Comparison of ENCODE assay signal across 9 cellular contexts in the genomic region with DNA sequence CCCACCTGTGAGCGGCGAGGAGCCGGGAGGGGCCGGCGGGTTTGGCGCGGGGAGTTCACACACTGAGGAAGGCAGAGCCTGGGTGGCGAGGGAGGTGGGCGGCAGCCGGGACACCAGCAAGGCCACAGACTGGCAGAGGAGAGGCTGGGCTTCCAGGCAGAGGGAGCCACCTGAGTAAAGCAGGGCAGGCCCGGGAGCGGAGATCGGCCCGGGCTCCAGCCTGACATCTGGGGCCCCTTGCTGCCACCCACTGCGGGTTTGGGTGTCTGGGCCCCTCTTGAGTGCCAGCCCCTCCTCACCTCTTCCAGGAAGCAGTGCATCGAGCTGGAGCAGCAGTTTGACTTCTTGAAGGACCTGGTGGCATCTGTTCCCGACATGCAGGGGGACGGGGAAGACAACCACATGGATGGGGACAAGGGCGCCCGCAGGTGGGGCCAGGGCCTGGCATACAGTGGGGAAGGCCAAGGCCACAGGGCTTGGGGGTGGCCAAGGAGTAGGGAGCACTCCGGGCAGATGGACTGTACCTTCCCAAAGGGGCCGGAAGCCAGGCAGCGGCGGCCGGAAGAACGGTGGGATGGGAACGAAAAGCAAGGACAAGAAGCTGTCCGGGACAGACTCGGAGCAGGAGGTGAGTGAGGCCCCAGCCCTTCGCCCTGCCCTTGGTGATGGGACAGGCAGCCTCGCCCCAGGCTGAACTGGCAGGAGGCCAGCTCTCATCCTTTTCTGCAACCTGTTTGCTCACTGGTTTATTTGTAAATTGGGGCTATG. TPM values are rescaled to one million over a fixed set of nuclear protein-coding genes. Genes with fewer than 3 reads are reported as not detected.
DNase-seq lines count a peak whose midpoint lies in the region; ATAC-seq and TF ChIP-seq lines count a peak whose summit lies in the region.
"Had no signal": no experiment of that assay in that cellular context is flagged by ENCODE, and none has a peak within 500 bp of the region (broad histone marks: within the 10 kb centered on the region; RNA-seq: fewer than 3 reads in every experiment).

No MANE protein-coding gene starts in this region.

- H2BK5ac ChIP-seq in IMR-90 (ENCODE audit: low read depth, low read length, poor library complexity, severe bottlenecking) = peak overlapping the region; percentile 85

- H3K4me3 ChIP-seq in GM12864 (ENCODE audit: low read depth, low read length) (peak overlapping the region; percentile 71), IMR-90 (ENCODE audit: insufficient read depth, low read depth, low read length) (peak overlapping the region; percentile 91)

- H2BK20ac ChIP-seq in IMR-90 (ENCODE audit: low read depth, low read length) = no peak overlapping the region

- H3K14ac ChIP-seq in IMR-90 (replicated peaks; ENCODE audit: low read depth, low read length) = peak overlapping the region; percentile 70

- 45% methylated on average over 13 of the region's 31 CpGs; no CpG with 5 or more reads in 1 of the 2 experiments for WGBS in IMR-90 (ENCODE audit: extremely low coverage in 2 of 2, insufficient read length in 1 of 2), 2 experiments

- H2BK120ac ChIP-seq in IMR-90 (ENCODE audit: low read depth, low read length) = peak overlapping the region; percentile 10; the same call in 1 of the 2 replicates

- H2AFZ ChIP-seq in IMR-90 (replicated peaks; ENCODE audit: low read length, poor library complexity) = peak overlapping the region; percentile 94

- H4K20me1 ChIP-seq in IMR-90 (ENCODE audit: insufficient read depth, low read length) = peaks cover 11% of the 10 kb centered on the region

- no peak for TF ChIP-seq CTCF in GM12864 (IDR thresholded peaks at IDR 0.05; ENCODE audit: low read depth, low read length, missing control alignments)
- no peak; the same call in 1 of the 2 replicates for TF ChIP-seq CTCF in IMR-90 (conservative IDR thresholded peaks at IDR 0.05; ENCODE audit: low read depth, low read length)

- H4K5ac ChIP-seq in IMR-90 (ENCODE audit: low read depth, low read length) = no peak overlapping the region

- intact Hi-C loops in IMR-90 (cut with micrococcal nuclease) = no loop called here

- H3K18ac ChIP-seq in IMR-90 (ENCODE audit: low read depth, low read length) = no peak overlapping the region

- peaks cover 19% of the 10 kb centered on the region for H3K9me1 ChIP-seq in IMR-90 (ENCODE audit: insufficient read depth, low read length)

- H3K4me2 ChIP-seq in IMR-90 (ENCODE audit: low read depth, low read length) = peak overlapping the region; percentile 84

- TF ChIP-seq POLR2A in IMR-90 (IDR thresholded peaks at IDR 0.05; ENCODE audit: low read depth, low read length) = no peak

- peak overlapping the region; percentile 51; the same call in 1 of the 2 replicates for H4K91ac ChIP-seq in IMR-90 (ENCODE audit: insufficient read depth, low read depth, low read length)

- H3K9me3 Mint-ChIP-seq in naive thymus-derived CD8-positive, alpha-beta T cell = no peaks in the 10 kb centered on the region

- H3K56ac ChIP-seq in IMR-90 (ENCODE audit: extremely low read depth, insufficient read depth, low read length) = peak overlapping the region; percentile 55

- POLR2A ChIA-PET in IMR-90 (lab: Charles Lee; ENCODE audit: unreplicated experiment) = no interaction called here
- POLR2A ChIA-PET in naive thymus-derived CD8-positive, alpha-beta T cell (lab: Charles Lee) = interaction anchor here (0.6 to 7.7 kb wide), 9 partner anchors 7 to 278 kb away, joined by 3 to 183 read pairs (median 3); partner anchors contain the start of genes CCDC85B, FIBP, KAT5 and RELA

- peaks cover 13 to 57% (median 41%) of the 10 kb centered on the region in 4 donors for H3K4me1 Mint-ChIP-seq in naive thymus-derived CD8-positive, alpha-beta T cell

- H3K4ac ChIP-seq in IMR-90 (ENCODE audit: low read depth, low read length) = peak overlapping the region; percentile 73

- peaks cover 12 to 51% of the 10 kb centered on the region in 2 experiments for H3K79me1 ChIP-seq in IMR-90 (ENCODE audit: low read depth in 1 of 2, low read length in 2 of 2)

- peaks cover 34% of the 10 kb centered on the region for H3K4me1 ChIP-seq in IMR-90 (ENCODE audit: control insufficient read depth, insufficient read depth, low read length)

- peaks cover 0 to 37% (median 0%) of the 10 kb centered on the region in 3 donors for H3K36me3 Mint-ChIP-seq in naive thymus-derived CD8-positive, alpha-beta T cell

- peak overlapping the region; percentile 66 for H2AK5ac ChIP-seq in IMR-90 (ENCODE audit: low read depth, low read length)

- in situ Hi-C loops in IMR-90 (cut with MboI; ENCODE audit: low sequenced_read_pairs) = no loop called here

- H3K23ac ChIP-seq in IMR-90 (ENCODE audit: low read depth, low read length) = peak overlapping the region; percentile 62

- H3K27ac Mint-ChIP-seq in naive thymus-derived CD8-positive, alpha-beta T cell = peak overlapping the region; percentile 75 to 95 (median 89)

- H4K8ac ChIP-seq in IMR-90 (ENCODE audit: low read depth in 2 of 2, low read length in 2 of 2) = peak overlapping the region in 1 of 2 experiments; percentile 32; a peak in 1 of 4 replicates

- ATAC-seq in IMR-90 (ENCODE audit: low read depth) = no peak
- ATAC-seq in naive thymus-derived CD8-positive, alpha-beta T cell = no peak
- no peak for ATAC-seq in GM18858 (IDR thresholded peaks at IDR 0.05; ENCODE audit: unreplicated experiment)

- TF ChIP-seq RAD21 in IMR-90 (IDR thresholded peaks at IDR 0.05; ENCODE audit: low read length) = 0 out of 2 replicates have a peak, but pooled peaks have one; percentile 1

- DNase-seq in GM12864 (ENCODE audit: low read depth) (no peak), IMR-90 (no peak), NCI-H2227 treated with DMSO at 0.1 percent for 48 hours (lab: John Stamatoyannopoulos, UW) (no peak), OCI-M1 (lab: John Stamatoyannopoulos, UW) (no peak)
- DNase-seq in naive thymus-derived CD8-positive, alpha-beta T cell = no peak
- no peak for DNase-seq in activated CD4-positive, alpha-beta T cell treated with anti-CD3 and anti-CD28 coated beads, Interleukin-2, amount 50 U/mL, for 1 hour

- H3K9me3 ChIP-seq in IMR-90 (ENCODE audit: control insufficient read depth, insufficient read depth, low read length) = no peaks in the 10 kb centered on the region

- CTCF ChIA-PET in IMR-90 (lab: Yijun Ruan, JAX) = no interaction called here

- no peaks in the 10 kb centered on the region for H3K27me3 Mint-ChIP-seq in naive thymus-derived CD8-positive, alpha-beta T cell

- peaks cover 41% of the 10 kb centered on the region for H3K36me3 ChIP-seq in IMR-90 (ENCODE audit: control insufficient read depth, insufficient read depth, low read length)

- no TSS peak for BruUV-seq in IMR-90 (replicated peaks; lab: Mats Ljungman, UMichigan)

- H2BK15ac ChIP-seq in IMR-90 (ENCODE audit: low read depth, low read length) = no peak overlapping the region

- H3K27ac ChIP-seq in IMR-90 (ENCODE audit: insufficient read depth, low read length) (peak overlapping the region; percentile 93), cingulate gyrus (ENCODE audit: low read depth, low read length) (peak overlapping the region; percentile 60)

- H3K9ac ChIP-seq in IMR-90 (ENCODE audit: low read depth, low read length) = peak overlapping the region; percentile 78

- peak overlapping the region; percentile 98 for H2AK9ac ChIP-seq in IMR-90 (replicated peaks; ENCODE audit: low read depth, low read length, poor library complexity)

- H3K4me3 Mint-ChIP-seq in naive thymus-derived CD8-positive, alpha-beta T cell = peak overlapping the region; percentile 88 to 97 (median 92)

- H3K27me3 ChIP-seq in IMR-90 (ENCODE audit: control insufficient read depth, insufficient read depth, low read length) = no peaks in the 10 kb centered on the region

- dilution Hi-C loops in IMR-90 (cut with HindIII; ENCODE audit: low sequenced_read_pairs, unreplicated experiment) = no loop called here

TF ChIP-seq in IMR-90, 13 proteins besides CTCF, POLR2A, EP300 and RAD21:
- TF ChIP-seq CHD1 (IDR thresholded peaks at IDR 0.05; ENCODE audit: low read depth, low read length) (no peak), SMC3 (IDR thresholded peaks at IDR 0.05; ENCODE audit: low read depth, low read length) (no peak), FOS (IDR thresholded peaks at IDR 0.05; ENCODE audit: low read depth, low read length) (no peak)

RNA-seq across cellular contexts. Expression of gene DRAP1, which starts 1.0 kb away (rescaled TPM):
- 237 and 339 TPM in 2 replicates for total RNA-seq in IMR-90 (2012; rRNA removed)
- polyA plus RNA-seq in IMR-90 (2012; rRNA removed) = 344 and 428 TPM in 2 replicates
- polyA plus RNA-seq in IMR-90 (2012; cell fraction: cytosol; rRNA removed) = 436 and 1,014 TPM in 2 replicates
- 331 and 343 TPM in 2 replicates for polyA plus RNA-seq in IMR-90 (2012; cell fraction: nucleus; rRNA removed; ENCODE audit: low replicate concordance)
- total RNA-seq in naive thymus-derived CD8-positive, alpha-beta T cell = 10 to 100 TPM; 73.1 to 75.8 TPM
- 100 to 1,000 TPM; 103 to 112 (median 110) TPM for polyA plus RNA-seq in naive thymus-derived CD8-positive, alpha-beta T cell

RNA-seq across cellular contexts. Expression of gene C11orf68, which starts 1.4 kb away (rescaled TPM):
- 19.4 and 20.3 TPM in 2 replicates for total RNA-seq in IMR-90 (2012; rRNA removed)
- polyA plus RNA-seq in IMR-90 (2012; rRNA removed) = 96.1 and 104 TPM in 2 replicates
- polyA plus RNA-seq in IMR-90 (2012; cell fraction: cytosol; rRNA removed) = 50.5 and 108 TPM in 2 replicates
- 35.8 and 75.8 TPM in 2 replicates for polyA plus RNA-seq in IMR-90 (2012; cell fraction: nucleus; rRNA removed; ENCODE audit: low replicate concordance)
- total RNA-seq in naive thymus-derived CD8-positive, alpha-beta T cell = 10 to 100 TPM; 53.5 to 57.8 TPM
- 10 to 100 TPM; 46.0 to 82.2 (median 67.3) TPM for polyA plus RNA-seq in naive thymus-derived CD8-positive, alpha-beta T cell

RNA-seq across cellular contexts. Expression of gene FOSL1, which starts 20.0 kb away (rescaled TPM):
- total RNA-seq in IMR-90 (2012; rRNA removed) = 17.2 and 26.1 TPM in 2 replicates
- 97.4 and 107 TPM in 2 replicates for polyA plus RNA-seq in IMR-90 (2012; rRNA removed)
- polyA plus RNA-seq in IMR-90 (2012; cell fraction: cytosol; rRNA removed) = 49.5 and 52.7 TPM in 2 replicates
- polyA plus RNA-seq in IMR-90 (2012; cell fraction: nucleus; rRNA removed; ENCODE audit: low replicate concordance) = 81.8 and 101 TPM in 2 replicates
- total RNA-seq in naive thymus-derived CD8-positive, alpha-beta T cell = not detected
- under 1 TPM in 2 of 3 donors, not detected in 1; 0.17 to 0.22 TPM for polyA plus RNA-seq in naive thymus-derived CD8-positive, alpha-beta T cell

RNA-seq across cellular contexts. Expression of gene TSGA10IP, which starts 25.1 kb away (rescaled TPM):
- total RNA-seq in IMR-90 (2012; rRNA removed) = under 0.01 TPM in 1 of 2 replicates, not detected in the other
- polyA plus RNA-seq in IMR-90 (2012; rRNA removed) = 0.19 and 0.21 TPM in 2 replicates
- 0.13 and 0.22 TPM in 2 replicates for polyA plus RNA-seq in IMR-90 (2012; cell fraction: cytosol; rRNA removed)
- polyA plus RNA-seq in IMR-90 (2012; cell fraction: nucleus; rRNA removed; ENCODE audit: low replicate concordance) = 0.12 and 0.28 TPM in 2 replicates
- total RNA-seq in naive thymus-derived CD8-positive, alpha-beta T cell = not detected
- not detected for polyA plus RNA-seq in naive thymus-derived CD8-positive, alpha-beta T cell
- total RNA-seq: RPMI7951 had no signal

RNA-seq across cellular contexts. Expression of gene CCDC85B, which starts 29.7 kb away (rescaled TPM):
- total RNA-seq in IMR-90 (2012; rRNA removed) = 17.6 and 21.9 TPM in 2 replicates
- 35.4 and 62.1 TPM in 2 replicates for polyA plus RNA-seq in IMR-90 (2012; rRNA removed)
- 125 and 188 TPM in 2 replicates for polyA plus RNA-seq in IMR-90 (2012; cell fraction: cytosol; rRNA removed)
- polyA plus RNA-seq in IMR-90 (2012; cell fraction: nucleus; rRNA removed; ENCODE audit: low replicate concordance) = 18.5 and 49.8 TPM in 2 replicates
- total RNA-seq in naive thymus-derived CD8-positive, alpha-beta T cell = 10 to 100 TPM; 25.8 to 29.5 TPM
- 10 to 100 TPM; 77.2 to 83.6 (median 83.0) TPM for polyA plus RNA-seq in naive thymus-derived CD8-positive, alpha-beta T cell

Comparison
In these comparisons a context has a peak if more than half of its experiments do, and no peak if none do; other contexts are left out.
1. RNA of gene FOSL1, which starts 20.0 kb away (total RNA-seq): 17.2 to 26.1 TPM in IMR-90; not detected in naive thymus-derived CD8-positive, alpha-beta T cell; every median in the first group is over 10 times any median in the second.